Comparison of ENCODE assay signal across 1 cellular context in genomic region chr1:21749109-21749508, GRCh38.
TF ChIP-seq lines count a peak whose summit lies in the region.

No MANE protein-coding gene starts in this region.

TF ChIP-seq in WTC11, 78 proteins besides CTCF, POLR2A, EP300 and RAD21 (continued from another document):
- no peak for TF ChIP-seq STAT6 (CRISPR knock-in tag; conservative IDR thresholded peaks at IDR 0.05; ENCODE audit: low read depth)
- no peak for TF ChIP-seq ZNF423 (CRISPR knock-in tag; IDR thresholded peaks at IDR 0.05)
- no peak for TF ChIP-seq CBFB (CRISPR knock-in tag; IDR thresholded peaks at IDR 0.05; ENCODE audit: low read depth)
